In genomic region chr15:100032358-100033080, GRCh38 we compare ENCODE assay signal across 22 cellular contexts.
DNase-seq lines count a peak whose midpoint lies in the region; ATAC-seq, FAIRE-seq and TF ChIP-seq lines count a peak whose summit lies in the region.
"Had no signal": no experiment of that assay in that cellular context is flagged by ENCODE, and none has a peak within 500 bp of the region (broad histone marks: within the 10 kb centered on the region; RNA-seq: fewer than 3 reads in every experiment).

No MANE protein-coding gene starts in this region.

- 73 to 81% methylated on average over 10 of the region's 10 CpGs for WGBS in pancreas, 2 donors

- intact Hi-C loops in pancreas (cut with DNase I) = no loop called here

- DNase-seq in EL (peak; percentile 42), MV-4-11 (lab: John Stamatoyannopoulos, UW) (peak; percentile 65), brain microvascular endothelial cell (peak; percentile 17), pancreas (no peak), HEK293T (ENCODE audit: extremely low spot score) (no peak), SJCRH30 (no peak), HuH-7.5 (ENCODE audit: low spot score) (no peak)
- DNase-seq: activated T-cell treated with anti-CD3 and anti-CD28 coated beads, Interleukin-2, amount 50 U/mL, for 4 hours; CD8-positive, alpha-beta T cell; cortex of kidney; DMS53; foreskin melanocyte; left colon; NCI-H1436 treated with DMSO at 0.1 percent for 48 hours; NCI-H2171; NCI-H526 treated with DMSO at 0.1 percent for 48 hours; thyroid gland had no signal

- POLR2A ChIA-PET in HEK293T (lab: Yijun Ruan, JAX) = no interaction called here

- TF ChIP-seq CTCF in brain microvascular endothelial cell (IDR thresholded peaks at IDR 0.05; ENCODE audit: low read depth, low read length, missing control alignments) (no peak), pancreas (IDR thresholded peaks at IDR 0.05) (no peak)

- no peaks in the 10 kb centered on the region for H3K36me3 ChIP-seq in brain microvascular endothelial cell (replicated peaks)
- H3K36me3 ChIP-seq in pancreas = no peaks in the 10 kb centered on the region
- no peaks in the 10 kb centered on the region for H3K36me3 ChIP-seq in SJCRH30
- H3K36me3 ChIP-seq: neutrophil, thyroid gland had no signal

- H3K4me1 ChIP-seq in pancreas (peaks cover 25 to 43% (median 30%) of the 10 kb centered on the region in 3 donors), SJCRH30 (no peaks in the 10 kb centered on the region)

- H3K4me3 ChIP-seq in brain microvascular endothelial cell (ENCODE audit: low read depth, low read length) (no peak overlapping the region), pancreas (no peak overlapping the region), SJCRH30 (no peak overlapping the region)
- H3K4me3 ChIP-seq: thyroid gland had no signal

- FAIRE-seq in pancreas (lab: Jason Lieb, UNC) = no peak

- H3K27me3 ChIP-seq in brain microvascular endothelial cell (replicated peaks) = no peaks in the 10 kb centered on the region
- no peaks in the 10 kb centered on the region for H3K27me3 ChIP-seq in pancreas
- H3K27me3 ChIP-seq in SJCRH30 = no peaks in the 10 kb centered on the region
- H3K27me3 ChIP-seq: neutrophil, thyroid gland had no signal

- H3K9me3 ChIP-seq in pancreas (no peaks in the 10 kb centered on the region), SJCRH30 (replicated peaks) (no peaks in the 10 kb centered on the region; the same call in 1 of the 2 replicates)
- H3K9me3 ChIP-seq: neutrophil, thyroid gland had no signal

- in situ Hi-C loops in brain microvascular endothelial cell (cut with HindIII; ENCODE audit: low pct_ligation_motif_present, low sequenced_read_pairs) = no loop called here

- H3K27ac ChIP-seq in brain microvascular endothelial cell (no peak overlapping the region), pancreas (peak overlapping the region; percentile 8 to 81 (median 48)), SJCRH30 (no peak overlapping the region)
- H3K27ac ChIP-seq: KMS-11, neutrophil, thyroid gland had no signal

- CTCF ChIA-PET in HEK293T (lab: Yijun Ruan, JAX) = interaction anchor here (0.7 kb wide), 1 partner anchor 759 kb away, joined by 3 read pairs; no protein-coding TSS in a partner anchor

- ATAC-seq in pancreas = no peak
- no peak for ATAC-seq in HG03135 (IDR thresholded peaks at IDR 0.05; ENCODE audit: unreplicated experiment)
- ATAC-seq: activated CD4-positive, CD25-positive, alpha-beta regulatory T cell treated with anti-CD3 and anti-CD28 coated beads, Interleukin-2, amount 50 U/mL, for 24 hours; activated T-cell treated with anti-CD3 and anti-CD28 coated beads, Interleukin-2, amount 50 U/mL, for 4 hours; CD8-positive, alpha-beta T cell; stimulated activated effector memory CD8-positive, alpha-beta T cell treated with anti-CD3 and anti-CD28 coated beads, Interleukin-12 subunit alpha, Interleukin-12 subunit beta, amount 100 ng/mL, for 72 hours had no signal

TF ChIP-seq in HEK293T, 16 proteins besides CTCF, POLR2A, EP300 and RAD21:
- TF ChIP-seq FOXK2 (IDR thresholded peaks at IDR 0.05) (no peak), BHLHE40 (IDR thresholded peaks at IDR 0.05; ENCODE audit: borderline replicate concordance) (no peak), FOXA1 (IDR thresholded peaks at IDR 0.05) (no peak), NFRKB (IDR thresholded peaks at IDR 0.05) (no peak), ELF4 (IDR thresholded peaks at IDR 0.05) (no peak), LEF1 (IDR thresholded peaks at IDR 0.05; ENCODE audit: borderline replicate concordance) (no peak), ARNT (IDR thresholded peaks at IDR 0.05) (no peak), SUZ12 (IDR thresholded peaks at IDR 0.05) (no peak)

Comparison
In these comparisons a context has a peak if more than half of its experiments do, and no peak if none do; other contexts are left out.
1. DNase-seq: peak in EL (single experiment), MV-4-11 (single experiment) and brain microvascular endothelial cell (single experiment); none in pancreas (0 of 6), HEK293T (single experiment), SJCRH30 (0 of 2) and HuH-7.5 (single experiment).
2. H3K27ac ChIP-seq: peak in pancreas (4 of 4); none in brain microvascular endothelial cell (single experiment) and SJCRH30 (single experiment).